ENCODE assay signal across 23 cellular contexts in genomic region chr7:150398108-150398964, GRCh38. TPM values are rescaled to one million over a fixed set of nuclear protein-coding genes. Genes with fewer than 3 reads are reported as not detected.
A peak's percentile ranks its signal among the peaks of the same experiment; 100 is the strongest.
DNase-seq lines count a peak whose midpoint lies in the region; ATAC-seq and TF ChIP-seq lines count a peak whose summit lies in the region.
"Had no signal": no experiment of that assay in that cellular context is flagged by ENCODE, and none has a peak within 500 bp of the region (broad histone marks: within the 10 kb centered on the region; RNA-seq: fewer than 3 reads in every experiment).

No MANE protein-coding gene starts in this region.

- DNase-seq in activated T-cell treated with anti-CD3 and anti-CD28 coated beads, Interleukin-2, amount 50 U/mL, for 1 hour = peak; percentile 8
- no peak for DNase-seq in activated T-cell treated with anti-CD3 and anti-CD28 coated beads, Interleukin-2, amount 50 U/mL, for 24 hours
- DNase-seq in amniotic epithelial cell (ENCODE audit: low read depth) = peak; percentile 29
- DNase-seq in islet precursor cell = peak; percentile 83
- no peak for DNase-seq in body of pancreas
- DNase-seq in germinal center (ENCODE audit: low spot score) = no peak
- no peak for DNase-seq in HuH-7.5 (ENCODE audit: low spot score)
- DNase-seq: 8988T; activated CD4-positive, alpha-beta T cell treated with anti-CD3 and anti-CD28 coated beads for 36 hours; CD4-positive, alpha-beta T cell; mesendoderm; NCI-H146; NCI-H510A treated with DMSO at 0.1 percent for 48 hours; stomach had no signal

- ATAC-seq in body of pancreas = no peak
- ATAC-seq: activated CD4-positive, alpha-beta T cell treated with anti-CD3 and anti-CD28 coated beads for 36 hours; left colon had no signal

- WGBS in body of pancreas, 2 donors = 90 to 91% methylated on average over 20 to 21 of the region's 27 CpGs

- H3K4me3 ChIP-seq in skeletal muscle tissue (ENCODE audit: low read length in 3 of 3) = peak overlapping the region in 1 of 3 donors; percentile 35
- H3K4me3 ChIP-seq in body of pancreas = no peak overlapping the region
- H3K4me3 ChIP-seq: ascending aorta, ovary, stomach, tibial nerve had no signal

- TF ChIP-seq POLR2A in body of pancreas (IDR thresholded peaks at IDR 0.05) = no peak

- no peaks in the 10 kb centered on the region for H3K27me3 Mint-ChIP-seq in activated T-cell treated with anti-CD3 and anti-CD28 coated beads, Interleukin-2, amount 50 U/mL, for 24 hours
- H3K27me3 Mint-ChIP-seq: activated CD4-positive, alpha-beta T cell treated with anti-CD3 and anti-CD28 coated beads for 36 hours; activated naive CD8-positive, alpha-beta T cell; CD4-positive, alpha-beta T cell had no signal

- no peaks in the 10 kb centered on the region for H3K9me3 ChIP-seq in skeletal muscle tissue (ENCODE audit: control insufficient read depth in 3 of 3, low read length in 3 of 3)
- H3K9me3 ChIP-seq in body of pancreas = no peaks in the 10 kb centered on the region
- H3K9me3 ChIP-seq: ascending aorta, ovary, stomach, tibial nerve had no signal

- H3K9me3 Mint-ChIP-seq in activated T-cell treated with anti-CD3 and anti-CD28 coated beads, Interleukin-2, amount 50 U/mL, for 24 hours = no peaks in the 10 kb centered on the region
- H3K9me3 Mint-ChIP-seq: CD4-positive, alpha-beta T cell; T-helper 1 cell treated with Interleukin-12 subunit alpha and Interleukin-12 subunit beta and Interleukin-4 antibody, amounts not matched to agents 30 μg/mL and 1 μg/mL, for 36 hours had no signal

- H3K9ac ChIP-seq in skeletal muscle tissue (ENCODE audit: low read depth in 1 of 3, low read length in 3 of 3) = peak overlapping the region in 2 of 3 donors; percentile 12 to 45
- H3K9ac ChIP-seq: KMS-11 had no signal

- TF ChIP-seq CTCF in body of pancreas (IDR thresholded peaks at IDR 0.05) = no peak

- no peak overlapping the region for H3K4me3 Mint-ChIP-seq in activated T-cell treated with anti-CD3 and anti-CD28 coated beads, Interleukin-2, amount 50 U/mL, for 24 hours
- H3K4me3 Mint-ChIP-seq: activated CD4-positive, alpha-beta T cell treated with anti-CD3 and anti-CD28 coated beads for 36 hours; activated naive CD8-positive, alpha-beta T cell; CD4-positive, alpha-beta T cell; T-helper 1 cell treated with Interleukin-12 subunit alpha and Interleukin-12 subunit beta and Interleukin-4 antibody, amounts not matched to agents 30 μg/mL and 1 μg/mL, for 36 hours had no signal

- peaks cover 11% of the 10 kb centered on the region for H3K36me3 Mint-ChIP-seq in activated T-cell treated with anti-CD3 and anti-CD28 coated beads, Interleukin-2, amount 50 U/mL, for 24 hours (ENCODE audit: low read depth)
- H3K36me3 Mint-ChIP-seq: activated naive CD8-positive, alpha-beta T cell had no signal

- H3K27me3 ChIP-seq in skeletal muscle tissue (ENCODE audit: control insufficient read depth in 3 of 3, insufficient read depth in 3 of 3, low read length in 3 of 3) = no peaks in the 10 kb centered on the region
- no peaks in the 10 kb centered on the region for H3K27me3 ChIP-seq in body of pancreas
- H3K27me3 ChIP-seq: ascending aorta, ovary, stomach, tibial nerve had no signal

- H3K27ac ChIP-seq in skeletal muscle tissue (ENCODE audit: low read depth, low read length) (no peak overlapping the region), body of pancreas (no peak overlapping the region)
- H3K27ac ChIP-seq: ascending aorta, epithelial cell of prostate, KMS-11, ovary, stomach, tibial nerve had no signal

- H3K36me3 ChIP-seq in skeletal muscle tissue (ENCODE audit: control insufficient read depth in 3 of 3, insufficient read depth in 3 of 3, low read length in 3 of 3) (peaks cover 0 to 3% (median 0%) of the 10 kb centered on the region in 3 donors), body of pancreas (replicated peaks in 1 of 2; ENCODE audit: insufficient read depth in 1 of 2, low read depth in 2 of 2) (peaks cover 0 to 3% of the 10 kb centered on the region in 2 donors)
- H3K36me3 ChIP-seq: ovary had no signal

- H3K27ac Mint-ChIP-seq in activated T-cell treated with anti-CD3 and anti-CD28 coated beads, Interleukin-2, amount 50 U/mL, for 24 hours = no peak overlapping the region
- H3K27ac Mint-ChIP-seq: activated CD4-positive, alpha-beta T cell treated with anti-CD3 and anti-CD28 coated beads for 36 hours; activated naive CD8-positive, alpha-beta T cell; CD4-positive, alpha-beta T cell; T-helper 1 cell treated with Interleukin-12 subunit alpha and Interleukin-12 subunit beta and Interleukin-4 antibody, amounts not matched to agents 30 μg/mL and 1 μg/mL, for 36 hours had no signal

- H3K4me1 ChIP-seq in skeletal muscle tissue (ENCODE audit: control insufficient read depth in 3 of 3, insufficient read depth in 3 of 3, low read length in 3 of 3) (peaks cover 9 to 16% (median 9%) of the 10 kb centered on the region in 3 donors), body of pancreas (peaks cover 26% of the 10 kb centered on the region)
- H3K4me1 ChIP-seq: ascending aorta had no signal

- intact Hi-C loops in body of pancreas (cut with DNase I) = no loop called here

- H3K4me1 Mint-ChIP-seq in activated T-cell treated with anti-CD3 and anti-CD28 coated beads, Interleukin-2, amount 50 U/mL, for 24 hours (ENCODE audit: low read depth) = peaks cover 12% of the 10 kb centered on the region

RNA-seq across cellular contexts. Expression of gene ZNF775, which starts 19.2 kb away (rescaled TPM):
- total RNA-seq in skeletal muscle tissue = 6.8 TPM
- 10 to 100 TPM in 1 of 2 donors, 1 to 10 TPM in 1; 6.0 to 10.2 TPM for total RNA-seq in body of pancreas

RNA-seq across cellular contexts. Expression of gene REPIN1, which starts 29.7 kb away (rescaled TPM):
- total RNA-seq in skeletal muscle tissue = 31.3 TPM
- 100 to 1,000 TPM in 1 of 2 donors, 10 to 100 TPM in 1; 77.0 to 117 TPM for total RNA-seq in body of pancreas

RNA-seq across cellular contexts. Expression of gene GIMAP8, which starts 52.1 kb away (rescaled TPM):
- 12.0 TPM for total RNA-seq in skeletal muscle tissue
- total RNA-seq in body of pancreas = 1 to 10 TPM in 1 of 2 donors, under 1 TPM in 1; 0.99 to 5.4 TPM

RNA-seq across cellular contexts. Expression of gene RARRES2, which starts 56.9 kb away (rescaled TPM):
- total RNA-seq in skeletal muscle tissue (54.3 TPM), body of pancreas (100 to 1,000 TPM; 245 to 400 TPM)
- total RNA-seq: activated CD4-positive, alpha-beta T cell treated with anti-CD3 and anti-CD28 coated beads for 36 hours; CD4-positive, alpha-beta T cell had no signal

Comparison
In these comparisons a context has a peak if more than half of its experiments do, and no peak if none do; other contexts are left out.
1. DNase-seq: peak in activated T-cell treated with anti-CD3 and anti-CD28 coated beads, Interleukin-2, amount 50 U/mL, for 1 hour (single experiment), amniotic epithelial cell (single experiment) and islet precursor cell (single experiment); none in activated T-cell treated with anti-CD3 and anti-CD28 coated beads, Interleukin-2, amount 50 U/mL, for 24 hours (single experiment), body of pancreas (0 of 4), germinal center (single experiment) and HuH-7.5 (single experiment).